In genomic region chr5:53291528-53291927, GRCh38 we compare ENCODE assay signal across 15 cellular contexts.
DNase-seq lines count a peak whose midpoint lies in the region; ATAC-seq, FAIRE-seq and TF ChIP-seq lines count a peak whose summit lies in the region.
"Had no signal": no experiment of that assay in that cellular context is flagged by ENCODE, and none has a peak within 500 bp of the region (broad histone marks: within the 10 kb centered on the region; RNA-seq: fewer than 3 reads in every experiment).

No MANE protein-coding gene starts in this region.

- TF ChIP-seq CTCF in AG10803 (conservative IDR thresholded peaks at IDR 0.05; ENCODE audit: low read length) (no peak), epithelial cell of esophagus (IDR thresholded peaks at IDR 0.05; ENCODE audit: insufficient read depth, low read depth, low read length, missing control alignments) (no peak), keratinocyte (optimal IDR thresholded peaks at IDR 0.05 in 1 of 3, IDR thresholded peaks at IDR 0.05 in 1 of 3, conservative IDR thresholded peaks at IDR 0.05 in 1 of 3; ENCODE audit: extremely low read depth in 1 of 3, insufficient read depth in 2 of 3, low read length in 3 of 3) (no peak)

- DNase-seq in AG10803 (ENCODE audit: low read depth) (peak; percentile 35), NOMO-1 (lab: John Stamatoyannopoulos, UW; ENCODE audit: unreplicated experiment in 2 of 2) (peak; percentile 70 to 78), epithelial cell of esophagus (ENCODE audit: low read depth) (peak; percentile 84), keratinocyte (ENCODE audit: low read depth, low spot score) (no peak), putamen (ENCODE audit: low spot score) (no peak), T-helper 2 cell (no peak)
- DNase-seq: activated CD4-positive, alpha-beta T cell treated with anti-CD3 and anti-CD28 coated beads for 48 hours; colonic mucosa; NCI-H446 treated with DMSO at 0.1 percent for 48 hours; Peyer's patch; spleen had no signal

- ATAC-seq in HG03108 (IDR thresholded peaks at IDR 0.05; ENCODE audit: unreplicated experiment) (no peak), GM19023 (IDR thresholded peaks at IDR 0.05; ENCODE audit: unreplicated experiment) (no peak)

- dilution Hi-C loops in keratinocyte (cut with MboI; ENCODE audit: extremely low pct_ligation_motif_present, low sequenced_read_pairs), result no loop called here

- H3K79me2 ChIP-seq in keratinocyte (ENCODE audit: control insufficient read depth, insufficient read depth, low read length), result no peaks in the 10 kb centered on the region

- no peak overlapping the region for H3K4me2 ChIP-seq in keratinocyte (ENCODE audit: control insufficient read depth, extremely low read depth, insufficient read depth, low read depth, low read length)

- peak; percentile 80 for FAIRE-seq in keratinocyte (lab: Jason Lieb, UNC)
- FAIRE-seq: D721Med had no signal

- H3K27ac ChIP-seq in keratinocyte (ENCODE audit: control insufficient read depth, insufficient read depth, low read length), result no peak overlapping the region
- H3K27ac ChIP-seq: colonic mucosa, esophagus muscularis mucosa, Peyer's patch, spleen had no signal

- H3K27me3 ChIP-seq in keratinocyte (ENCODE audit: control insufficient read depth, extremely low read depth, insufficient read depth, low read length), result no peaks in the 10 kb centered on the region
- H3K27me3 ChIP-seq: colonic mucosa, esophagus muscularis mucosa, Peyer's patch, spleen had no signal

- H3K4me3 ChIP-seq in AG10803 (ENCODE audit: low read length), result no peak overlapping the region
- H3K4me3 ChIP-seq in epithelial cell of esophagus (ENCODE audit: low read length), result no peak overlapping the region
- H3K4me3 ChIP-seq in keratinocyte (ENCODE audit: control insufficient read depth in 2 of 3, extremely low read depth in 1 of 3, insufficient read depth in 2 of 3, low read depth in 1 of 3, low read length in 3 of 3), result no peak overlapping the region
- H3K4me3 ChIP-seq: colonic mucosa, esophagus muscularis mucosa, Peyer's patch, spleen had no signal

- H2AFZ ChIP-seq in keratinocyte (ENCODE audit: control insufficient read depth, low read length), result no peak overlapping the region

- no peak overlapping the region for H3K9ac ChIP-seq in keratinocyte (ENCODE audit: control insufficient read depth, extremely low read depth, insufficient read depth, low read length)

- H4K20me1 ChIP-seq in keratinocyte (ENCODE audit: control insufficient read depth, extremely low read depth, insufficient read depth, low read length), result no peaks in the 10 kb centered on the region

- H3K4me1 ChIP-seq in keratinocyte (ENCODE audit: control insufficient read depth, extremely low read depth, insufficient read depth, low read length), result peaks cover 15% of the 10 kb centered on the region
- H3K4me1 ChIP-seq: colonic mucosa, esophagus muscularis mucosa, Peyer's patch, spleen had no signal

- H3K9me1 ChIP-seq in keratinocyte (ENCODE audit: control insufficient read depth, extremely low read depth, insufficient read depth, low read length), result no peaks in the 10 kb centered on the region

- peaks cover 8% of the 10 kb centered on the region for H3K9me3 ChIP-seq in keratinocyte (ENCODE audit: control insufficient read depth, low read depth, low read length)
- H3K9me3 ChIP-seq: colonic mucosa had no signal

- H3K36me3 ChIP-seq in keratinocyte (ENCODE audit: control insufficient read depth in 2 of 2, extremely low read depth in 1 of 2, insufficient read depth in 2 of 2, low read length in 2 of 2), result no peaks in the 10 kb centered on the region
- H3K36me3 ChIP-seq: colonic mucosa, esophagus muscularis mucosa, Peyer's patch, spleen had no signal

Comparison
In these comparisons a context has a peak if more than half of its experiments do, and no peak if none do; other contexts are left out.
1. DNase-seq: peak in AG10803 (single experiment), NOMO-1 (2 of 2) and epithelial cell of esophagus (single experiment); none in keratinocyte (single experiment), putamen (single experiment) and T-helper 2 cell (0 of 5).